In genomic region chr5:10534491-10535236, GRCh38 we compare ENCODE assay signal across 19 cellular contexts. TPM values are rescaled to one million over a fixed set of nuclear protein-coding genes. Genes with fewer than 3 reads are reported as not detected.
DNase-seq lines count a peak whose midpoint lies in the region; TF ChIP-seq lines count a peak whose summit lies in the region.
"Had no signal": no experiment of that assay in that cellular context is flagged by ENCODE, and none has a peak within 500 bp of the region (broad histone marks: within the 10 kb centered on the region; RNA-seq: fewer than 3 reads in every experiment).

No MANE protein-coding gene starts in this region.

- 64% methylated on average over 16 of the region's 16 CpGs for whole genome bisulfite sequencing in suprapubic skin
- WGBS in prostate gland: 67% methylated on average over 16 of the region's 16 CpGs

- peaks cover 37% of the 10 kb centered on the region for H3K4me1 ChIP-seq in suprapubic skin
- peaks cover 9% of the 10 kb centered on the region for H3K4me1 ChIP-seq in prostate gland (replicated peaks)
- H3K4me1 ChIP-seq: colonic mucosa, testis had no signal

- no peak overlapping the region for H3K4me3 ChIP-seq in suprapubic skin
- H3K4me3 ChIP-seq in prostate gland: no peak overlapping the region
- H3K4me3 ChIP-seq: colonic mucosa, left lung, testis had no signal

- TF ChIP-seq EP300 in suprapubic skin (IDR thresholded peaks at IDR 0.05): no peak

- TF ChIP-seq CTCF in suprapubic skin (IDR thresholded peaks at IDR 0.05) (no peak), prostate gland (IDR thresholded peaks at IDR 0.05) (no peak)

- H3K9me3 ChIP-seq in suprapubic skin (no peaks in the 10 kb centered on the region), prostate gland (no peaks in the 10 kb centered on the region)
- H3K9me3 ChIP-seq: colonic mucosa, left lung, testis had no signal

- H3K27me3 ChIP-seq in suprapubic skin (no peaks in the 10 kb centered on the region), prostate gland (replicated peaks; ENCODE audit: insufficient read depth) (peaks cover 3% of the 10 kb centered on the region)
- H3K27me3 ChIP-seq: colonic mucosa, testis had no signal

- intact Hi-C loops in prostate gland (cut with DNase I): no loop called here

- H3K27ac ChIP-seq in suprapubic skin (peak overlapping the region; percentile 23), prostate gland (no peak overlapping the region)
- H3K27ac ChIP-seq: colonic mucosa, left lung, parathyroid adenoma, testis had no signal

- TF ChIP-seq POLR2A in suprapubic skin (IDR thresholded peaks at IDR 0.05) (no peak), prostate gland (IDR thresholded peaks at IDR 0.05) (no peak)

- H3K36me3 ChIP-seq in suprapubic skin (no peaks in the 10 kb centered on the region), prostate gland (no peaks in the 10 kb centered on the region)
- H3K36me3 ChIP-seq: colonic mucosa, left lung had no signal

- DNase-seq in NCI-H146 (lab: John Stamatoyannopoulos, UW): peak; percentile 4
- no peak for DNase-seq in NCI-H146 treated with DMSO at 0.1 percent for 48 hours (lab: John Stamatoyannopoulos, UW; ENCODE audit: unreplicated experiment)
- DNase-seq in NCI-H69 (lab: John Stamatoyannopoulos, UW): peak; percentile 55
- peak; percentile 22 for DNase-seq in globus pallidus (ENCODE audit: low spot score)
- DNase-seq in suprapubic skin (ENCODE audit: low spot score in 2 of 2): no peak
- no peak for DNase-seq in NCI-H510A treated with DMSO at 0.1 percent for 48 hours (lab: John Stamatoyannopoulos, UW)
- no peak for DNase-seq in prostate gland (ENCODE audit: low spot score)
- DNase-seq in HUDEP-2 (lab: John Stamatoyannopoulos, UW; ENCODE audit: unreplicated experiment in 76 of 76): no peak
- DNase-seq: activated CD4-positive, alpha-beta T cell treated with anti-CD3 and anti-CD28 coated beads, Interleukin-2, amount 50 U/mL, for 4 hours; activated CD8-positive, alpha-beta memory T cell treated with anti-CD3 and anti-CD28 coated beads, Interleukin-2, amount 50 U/mL, for 4 hours; colonic mucosa; endodermal cell; Kasumi-1; left lung; NCI-H2029; NCI-H510A; testis had no signal

RNA-seq across cellular contexts. Expression of gene ANKRD33B, which starts 29.2 kb away (rescaled TPM):
- total RNA-seq in suprapubic skin (10 to 100 TPM; 16.7 to 27.0 (median 24.8) TPM), prostate gland (1 to 10 TPM; 4.1 to 7.4 TPM)
- total RNA-seq: HT-29 had no signal

Comparison
In these comparisons a context has a peak if more than half of its experiments do, and no peak if none do; other contexts are left out.
1. DNase-seq: peak in NCI-H146 (single experiment), NCI-H69 (single experiment) and globus pallidus (single experiment); none in NCI-H146 treated with DMSO at 0.1 percent for 48 hours (single experiment), suprapubic skin (0 of 2), NCI-H510A treated with DMSO at 0.1 percent for 48 hours (single experiment), prostate gland (single experiment) and HUDEP-2 (0 of 76).